In genomic region chr1:223709598-223709997, GRCh38 we compare ENCODE assay signal across 15 cellular contexts. TPM values are rescaled to one million over a fixed set of nuclear protein-coding genes. Genes with fewer than 3 reads are reported as not detected.
DNase-seq lines count a peak whose midpoint lies in the region; FAIRE-seq and TF ChIP-seq lines count a peak whose summit lies in the region.
"Had no signal": no experiment of that assay in that cellular context is flagged by ENCODE, and none has a peak within 500 bp of the region (broad histone marks: within the 10 kb centered on the region; RNA-seq: fewer than 3 reads in every experiment).

No MANE protein-coding gene starts in this region.

- no peaks in the 10 kb centered on the region for H3K36me3 Mint-ChIP-seq in chondrocyte (ENCODE audit: low read depth)
- H3K36me3 Mint-ChIP-seq: naive thymus-derived CD8-positive, alpha-beta T cell had no signal

- H3K4me1 ChIP-seq in MM.1S (ENCODE audit: low read length) (peaks cover 27% of the 10 kb centered on the region), osteoblast (ENCODE audit: insufficient read depth, low read length) (peaks cover 62% of the 10 kb centered on the region), kidney (ENCODE audit: control insufficient read depth in 1 of 2, insufficient read depth in 1 of 2, low read depth in 1 of 2, low read length in 2 of 2) (peaks cover 8 to 25% of the 10 kb centered on the region in 2 donors)

- peak; percentile 23 for TF ChIP-seq CTCF in MM.1S (IDR thresholded peaks at IDR 0.05; ENCODE audit: low read length)
- peak; percentile 80 for TF ChIP-seq CTCF in chondrocyte (IDR thresholded peaks at IDR 0.05)
- peak; percentile 71 for TF ChIP-seq CTCF in osteoblast (IDR thresholded peaks at IDR 0.05; ENCODE audit: extremely low read depth, low read depth, low read length)
- no peak for TF ChIP-seq CTCF in kidney (IDR thresholded peaks at IDR 0.05; ENCODE audit: borderline replicate concordance, extremely low read depth, insufficient read depth)

- no peaks in the 10 kb centered on the region for H3K27me3 Mint-ChIP-seq in chondrocyte (ENCODE audit: low read depth)

- H3K27ac Mint-ChIP-seq in chondrocyte (ENCODE audit: unreplicated experiment): no peak overlapping the region

- peaks cover 86% of the 10 kb centered on the region for H3K4me1 Mint-ChIP-seq in chondrocyte (ENCODE audit: low read depth)

- DNase-seq in DMS 273 (lab: John Stamatoyannopoulos, UW; ENCODE audit: unreplicated experiment) (peak; percentile 26), DMS 273 treated with DMSO at 0.1 percent for 48 hours (lab: John Stamatoyannopoulos, UW) (no peak), MM.1S (no peak), chondrocyte (ENCODE audit: low spot score) (no peak), osteoblast (ENCODE audit: insufficient read length, low spot score, missing footprints) (peak; percentile 89), 8988T (no peak), kidney (no peak), NCI-H2227 (lab: John Stamatoyannopoulos, UW; ENCODE audit: unreplicated experiment) (no peak)
- DNase-seq: activated CD4-positive, CD25-positive, alpha-beta regulatory T cell; naive thymus-derived CD8-positive, alpha-beta T cell; NCI-H187 treated with DMSO at 0.1 percent for 48 hours; stimulated activated naive CD8-positive, alpha-beta T cell treated with anti-CD3 and anti-CD28 coated beads, Interleukin-15, Interleukin-2, amounts not matched to agents 100 U/mL and 50 U/mL, for 24 hours had no signal

- no peak overlapping the region for H3K4me2 ChIP-seq in MM.1S (ENCODE audit: low read depth, low read length)
- no peak overlapping the region for H3K4me2 ChIP-seq in osteoblast (ENCODE audit: insufficient read depth, low read length)

- H3F3A ChIP-seq in MM.1S (ENCODE audit: insufficient read depth, low read length): peaks cover 19% of the 10 kb centered on the region

- H4K20me1 ChIP-seq in MM.1S (ENCODE audit: insufficient read depth, low read length) (no peaks in the 10 kb centered on the region), osteoblast (ENCODE audit: insufficient read depth, low read length) (peaks cover 4% of the 10 kb centered on the region)

- H3K9me3 ChIP-seq in MM.1S (replicated peaks; ENCODE audit: insufficient read depth, low read length) (no peaks in the 10 kb centered on the region), osteoblast (ENCODE audit: low read depth, low read length) (no peaks in the 10 kb centered on the region), kidney (ENCODE audit: control insufficient read depth in 1 of 2, low read length in 2 of 2) (no peaks in the 10 kb centered on the region)

- FAIRE-seq in kidney (lab: Jason Lieb, UNC): no peak
- FAIRE-seq: colon, RCC 7860 had no signal

- H3K27me3 ChIP-seq in MM.1S (replicated peaks; ENCODE audit: insufficient read depth, low read length) (no peaks in the 10 kb centered on the region), osteoblast (ENCODE audit: insufficient read depth, low read length) (no peaks in the 10 kb centered on the region)

- H3K9me3 Mint-ChIP-seq in chondrocyte (ENCODE audit: low read depth): no peaks in the 10 kb centered on the region
- H3K9me3 Mint-ChIP-seq: naive thymus-derived CD8-positive, alpha-beta T cell had no signal

- H2AFZ ChIP-seq in MM.1S (ENCODE audit: low read length) (no peak overlapping the region), osteoblast (ENCODE audit: low read length) (no peak overlapping the region)

- H3K4me3 ChIP-seq in MM.1S (ENCODE audit: low read length): no peak overlapping the region
- H3K4me3 ChIP-seq in osteoblast (ENCODE audit: insufficient read depth, low read length): no peak overlapping the region
- H3K4me3 ChIP-seq in kidney (ENCODE audit: low read length in 2 of 2): no peak overlapping the region

- H3K4me3 Mint-ChIP-seq in chondrocyte (ENCODE audit: unreplicated experiment): no peak overlapping the region

- intact Hi-C loops in kidney (cut with DNase I): no loop called here

- H3K36me3 ChIP-seq in MM.1S (replicated peaks; ENCODE audit: insufficient read depth, low read length) (no peaks in the 10 kb centered on the region), osteoblast (ENCODE audit: insufficient read depth, low read length) (peaks cover 6% of the 10 kb centered on the region), kidney (ENCODE audit: control insufficient read depth in 1 of 2, insufficient read depth in 2 of 2, low read length in 2 of 2) (peaks cover 0 to 1% of the 10 kb centered on the region in 2 donors)

- no peaks in the 10 kb centered on the region for H3K9me2 ChIP-seq in MM.1S (replicated peaks; ENCODE audit: insufficient read depth, low read length)

- H3K27ac ChIP-seq in MM.1S (ENCODE audit: low read length): no peak overlapping the region
- H3K27ac ChIP-seq in osteoblast (ENCODE audit: low read depth, low read length): no peak overlapping the region
- no peak overlapping the region for H3K27ac ChIP-seq in kidney (ENCODE audit: low read depth in 2 of 2, low read length in 2 of 2)

- H3K9ac ChIP-seq in MM.1S (ENCODE audit: low read length) (no peak overlapping the region), kidney (ENCODE audit: low read length in 2 of 2) (no peak overlapping the region)

- peaks cover 18% of the 10 kb centered on the region for H3K79me2 ChIP-seq in MM.1S (ENCODE audit: low read length)
- H3K79me2 ChIP-seq in osteoblast (ENCODE audit: insufficient read depth, low read length): peaks cover 28% of the 10 kb centered on the region

RNA-seq across cellular contexts. Expression of gene CAPN2, which starts 2.7 kb away (rescaled TPM):
- total RNA-seq in chondrocyte: 202 to 241 TPM (median 238 TPM) in 3 replicates
- 340 and 341 TPM in 2 replicates for total RNA-seq in osteoblast
- total RNA-seq in kidney: 276 TPM
- 175 TPM for polyA plus RNA-seq in kidney (ENCODE audit: insufficient read depth, low read depth, low replicate concordance)

RNA-seq across cellular contexts. Expression of gene CAPN8, which starts 44.1 kb away (rescaled TPM):
- not detected in 3 replicates for total RNA-seq in chondrocyte
- not detected in 2 replicates for total RNA-seq in osteoblast
- 56.1 TPM for total RNA-seq in kidney
- 0.84 TPM for polyA plus RNA-seq in kidney (ENCODE audit: insufficient read depth, low read depth, low replicate concordance)
- total RNA-seq: A172 had no signal

Comparison
In these comparisons a context has a peak if more than half of its experiments do, and no peak if none do; other contexts are left out.
1. DNase-seq: peak in DMS 273 (single experiment) and osteoblast (single experiment); none in DMS 273 treated with DMSO at 0.1 percent for 48 hours (single experiment), MM.1S (single experiment), chondrocyte (single experiment), 8988T (single experiment), kidney (single experiment) and NCI-H2227 (single experiment).
2. RNA of gene CAPN8, which starts 44.1 kb away (total RNA-seq): 56.1 TPM in kidney (single experiment); not detected in chondrocyte and not detected in osteoblast; every median in the first group is over 10 times any median in the second.